Comparison of ENCODE assay signal across 25 cellular contexts in the genomic region with DNA sequence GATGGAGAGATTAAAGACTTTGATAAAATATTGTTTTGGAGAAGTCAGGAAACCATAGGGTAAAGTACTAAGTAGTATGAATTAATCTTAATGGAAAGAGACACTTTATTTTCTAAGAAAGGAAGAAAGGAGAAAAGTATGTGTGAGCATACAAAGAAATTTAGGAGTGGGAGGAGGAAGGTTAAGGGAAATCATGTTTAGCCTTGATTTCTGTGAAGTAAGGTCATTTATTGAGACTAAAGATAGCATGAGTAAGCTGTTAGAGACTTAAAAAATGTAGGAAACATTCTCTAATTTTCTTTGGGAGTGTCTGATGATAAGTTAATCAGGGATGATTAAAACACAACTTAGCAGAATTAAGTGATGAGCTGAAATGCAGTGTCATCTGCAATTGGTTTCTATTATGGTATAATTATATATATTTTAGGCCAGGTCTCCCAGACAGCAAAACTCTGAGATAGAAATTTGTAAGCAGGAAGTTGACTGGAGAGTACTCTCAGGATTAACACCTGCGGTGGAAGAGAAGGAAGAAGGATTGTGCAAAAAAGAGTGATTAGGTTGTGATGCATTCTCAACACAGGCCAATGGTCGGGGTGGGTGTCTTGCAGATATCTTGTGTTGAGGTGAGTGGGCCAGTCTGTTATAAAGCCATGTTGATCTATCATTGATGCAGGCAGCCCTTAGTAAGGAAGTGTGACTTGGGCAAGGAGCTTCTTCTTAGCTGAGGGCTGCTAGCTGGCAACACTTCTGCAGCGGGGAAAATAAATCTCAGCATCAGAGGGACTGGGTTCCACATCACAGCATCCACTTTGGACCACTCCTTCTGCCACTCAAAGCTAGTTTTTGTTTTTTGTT.
DNase-seq lines count a peak whose midpoint lies in the region; ATAC-seq, FAIRE-seq and TF ChIP-seq lines count a peak whose summit lies in the region.
"Had no signal": no experiment of that assay in that cellular context is flagged by ENCODE, and none has a peak within 500 bp of the region (broad histone marks: within the 10 kb centered on the region; RNA-seq: fewer than 3 reads in every experiment).

No MANE protein-coding gene starts in this region.

- no peak overlapping the region for H3K27ac Mint-ChIP-seq in activated CD4-positive, alpha-beta T cell treated with anti-CD3 and anti-CD28 coated beads, Interleukin-2, amount 10 ng/mL, durations not matched to agents 24 days and 14 days
- H3K27ac Mint-ChIP-seq: activated CD4-positive, alpha-beta T cell treated with anti-CD3 and anti-CD28 coated beads, Interleukin-2, amount 10 ng/mL, durations not matched to agents 7 days and 5 days; brain had no signal

- FAIRE-seq in bronchial epithelial cell (lab: Jason Lieb, UNC) (no peak), GM12892 (lab: Jason Lieb, UNC) (no peak)
- FAIRE-seq: A204.1, D721Med, RCC 7860 had no signal

- H3K27me3 ChIP-seq in bronchial epithelial cell (ENCODE audit: control insufficient read depth, insufficient read depth, low read length), result no peaks in the 10 kb centered on the region
- H3K27me3 ChIP-seq: BLaER1, uterus had no signal

- peaks cover 8% of the 10 kb centered on the region for H3K27me3 Mint-ChIP-seq in activated CD4-positive, alpha-beta T cell treated with anti-CD3 and anti-CD28 coated beads, Interleukin-2, amount 10 ng/mL, durations not matched to agents 24 days and 14 days
- H3K27me3 Mint-ChIP-seq: brain had no signal

- intact Hi-C loops in activated CD4-positive, alpha-beta T cell treated with anti-CD3 and anti-CD28 coated beads, Interleukin-2, amount 10 ng/mL, durations not matched to agents 24 days and 14 days (cut with micrococcal nuclease), result loop anchor here (2.0 kb wide), 1 partner anchor 17 kb away; no protein-coding TSS in a partner anchor
- intact Hi-C loops in Right ventricle myocardium inferior (cut with DNase I), result no loop called here

- ATAC-seq in Right ventricle myocardium inferior, result no peak

- no peak for TF ChIP-seq POLR2A in GM12892 (IDR thresholded peaks at IDR 0.05; ENCODE audit: low read depth, low read length)

- no peak for TF ChIP-seq CTCF in bronchial epithelial cell (IDR thresholded peaks at IDR 0.05; ENCODE audit: insufficient read depth, low read length, severe bottlenecking)

- no peaks in the 10 kb centered on the region for H3K9me3 ChIP-seq in SK-N-MC (ENCODE audit: low read depth, low read length)
- H3K9me3 ChIP-seq: BLaER1, uterus had no signal

- H3K9me3 Mint-ChIP-seq in activated CD4-positive, alpha-beta T cell treated with anti-CD3 and anti-CD28 coated beads, Interleukin-2, amount 10 ng/mL, durations not matched to agents 24 days and 14 days, result peaks cover 20% of the 10 kb centered on the region

- no peaks in the 10 kb centered on the region for H3K36me3 Mint-ChIP-seq in activated CD4-positive, alpha-beta T cell treated with anti-CD3 and anti-CD28 coated beads, Interleukin-2, amount 10 ng/mL, durations not matched to agents 24 days and 14 days (ENCODE audit: low read depth)
- H3K36me3 Mint-ChIP-seq: brain had no signal

- peaks cover 16% of the 10 kb centered on the region for H3K4me1 Mint-ChIP-seq in activated CD4-positive, alpha-beta T cell treated with anti-CD3 and anti-CD28 coated beads, Interleukin-2, amount 10 ng/mL, durations not matched to agents 24 days and 14 days
- H3K4me1 Mint-ChIP-seq: brain had no signal

- H3K4me3 Mint-ChIP-seq in activated CD4-positive, alpha-beta T cell treated with anti-CD3 and anti-CD28 coated beads, Interleukin-2, amount 10 ng/mL, durations not matched to agents 24 days and 14 days, result peak overlapping the region; percentile 14
- H3K4me3 Mint-ChIP-seq: activated CD4-positive, alpha-beta T cell treated with anti-CD3 and anti-CD28 coated beads, Interleukin-2, amount 10 ng/mL, durations not matched to agents 7 days and 5 days; brain had no signal

- no peak overlapping the region for H3K9ac ChIP-seq in SK-N-MC (ENCODE audit: insufficient read length)
- H3K9ac ChIP-seq: BLaER1 had no signal

- H3K4me3 ChIP-seq in SK-N-MC, result no peak overlapping the region
- H3K4me3 ChIP-seq in bronchial epithelial cell (ENCODE audit: low read depth, low read length), result no peak overlapping the region
- H3K4me3 ChIP-seq: BLaER1, coronary artery, skin epidermis, uterus had no signal

- H3K36me3 ChIP-seq in SK-N-MC (ENCODE audit: insufficient read depth, low read length) (no peaks in the 10 kb centered on the region), bronchial epithelial cell (ENCODE audit: control insufficient read depth, insufficient read depth, low read length) (no peaks in the 10 kb centered on the region)
- H3K36me3 ChIP-seq: BLaER1, uterus had no signal

- no peak for DNase-seq in activated CD4-positive, alpha-beta T cell treated with anti-CD3 and anti-CD28 coated beads, Interleukin-2, amount 10 ng/mL, durations not matched to agents 24 days and 14 days
- no peak for DNase-seq in activated CD4-positive, alpha-beta T cell treated with anti-CD3 and anti-CD28 coated beads, Interleukin-2, amount 50 U/mL, for 4 hours
- DNase-seq in SK-N-MC (ENCODE audit: low read depth, low spot score), result no peak
- DNase-seq in bronchial epithelial cell (ENCODE audit: low read depth), result peak; percentile 27
- peak; percentile 1 for DNase-seq in renal cortical epithelial cell (ENCODE audit: low read depth)
- no peak for DNase-seq in NCI-H774 (lab: John Stamatoyannopoulos, UW)
- DNase-seq in Right ventricle myocardium inferior (ENCODE audit: missing footprints), result no peak
- no peak for DNase-seq in GM12892 (ENCODE audit: insufficient read length)
- DNase-seq: activated CD4-positive, alpha-beta T cell treated with anti-CD3 and anti-CD28 coated beads, Interleukin-2, amount 10 ng/mL, durations not matched to agents 7 days and 5 days; activated naive CD4-positive, alpha-beta T cell treated with anti-CD3 and anti-CD28 coated beads, Interleukin-2, amount 50 U/mL, for 16 hours; hypothalamus; NCI-H1048; NCI-H2029 treated with DMSO at 0.1 percent for 48 hours; NCI-H446 treated with DMSO at 0.1 percent for 48 hours; NK-92 treated with Interleukin-12 subunit alpha and Interleukin-12 subunit beta, amount 100 ng/mL, for 24 hours; posterior cingulate gyrus; stimulated activated CD4-positive, alpha-beta T cell treated with anti-CD3 and anti-CD28 coated beads, Interleukin-4, amount 100 ng/mL, for 1 hour; uterus had no signal

- H3K27ac ChIP-seq in SK-N-MC, result peak overlapping the region; percentile 18; the same call in 1 of the 2 replicates
- H3K27ac ChIP-seq: BLaER1, coronary artery, skin epidermis, uterus had no signal

Comparison
In these comparisons a context has a peak if more than half of its experiments do, and no peak if none do; other contexts are left out.
1. DNase-seq: peak in bronchial epithelial cell (single experiment) and renal cortical epithelial cell (single experiment); none in activated CD4-positive, alpha-beta T cell treated with anti-CD3 and anti-CD28 coated beads, Interleukin-2, amount 10 ng/mL, durations not matched to agents 24 days and 14 days (single experiment), activated CD4-positive, alpha-beta T cell treated with anti-CD3 and anti-CD28 coated beads, Interleukin-2, amount 50 U/mL, for 4 hours (0 of 2), SK-N-MC (single experiment), NCI-H774 (single experiment), Right ventricle myocardium inferior (single experiment) and GM12892 (single experiment).